ENCODE assay signal across 25 cellular contexts in genomic region chr6:70693887-70694286, GRCh38.
"Had no signal": no experiment of that assay in that cellular context is flagged by ENCODE, and none has a peak within 500 bp of the region (broad histone marks: within the 10 kb centered on the region; RNA-seq: fewer than 3 reads in every experiment).

No MANE protein-coding gene starts in this region.

- H3K4me2 ChIP-seq: SK-N-SH had no signal

- H3K27ac Mint-ChIP-seq: T-helper 17 cell; T-helper 2 cell treated with Interferon-gamma antibody and Interleukin-4, amounts not matched to agents 5 μg/mL and 100 μg/mL, for 36 hours had no signal

- H3K27me3 Mint-ChIP-seq: T-helper 17 cell had no signal

- ATAC-seq: HepG2, K562, Panc1, PC-3, T-helper 17 cell had no signal

- FAIRE-seq: HepG2, K562 had no signal

- H3K4me3 Mint-ChIP-seq: T-helper 17 cell; T-helper 2 cell treated with Interferon-gamma antibody and Interleukin-4, amounts not matched to agents 5 μg/mL and 100 μg/mL, for 36 hours had no signal

- H3K4me3 ChIP-seq: K562 had no signal

- H3K9me2 ChIP-seq: SK-N-SH had no signal

- H3K9me3 ChIP-seq: SK-N-SH had no signal

- H3K27ac ChIP-seq: RWPE1 had no signal

- DNase-seq: IMR-90, NCI-H1092, NCI-H1105 treated with DMSO at 0.1 percent for 48 hours, NCI-H1417 treated with DMSO at 0.1 percent for 48 hours, NCI-H146, NCI-H1694 treated with DMSO at 0.1 percent for 48 hours, NCI-H1930, NCI-H2081, NCI-H2171, NCI-H226, NCI-H446, NCI-H510A, NCI-H524 treated with DMSO at 0.1 percent for 48 hours, NCI-H69, NCI-H774, PC-3, SHP77, SK-N-SH, T-helper 1 cell, T-helper 17 cell had no signal

- H3K9ac ChIP-seq: SK-N-SH had no signal
